ENCODE assay signal across 12 cellular contexts in genomic region chr9:34651286-34651685, GRCh38. TPM values are rescaled to one million over a fixed set of nuclear protein-coding genes. Genes with fewer than 3 reads are reported as not detected.
A peak's percentile ranks its signal among the peaks of the same experiment; 100 is the strongest.
DNase-seq lines count a peak whose midpoint lies in the region; ATAC-seq and TF ChIP-seq lines count a peak whose summit lies in the region.
"Had no signal": no experiment of that assay in that cellular context is flagged by ENCODE, and none has a peak within 500 bp of the region (broad histone marks: within the 10 kb centered on the region; RNA-seq: fewer than 3 reads in every experiment).

No MANE protein-coding gene starts in this region.

- POLR2A ChIA-PET in CD4-positive, alpha-beta memory T cell (lab: Charles Lee; ENCODE audit: partially characterized antibody): interaction anchor here (18.7 to 22.1 kb wide), 2 partner anchors 8 kb away, joined by 484 read pairs; partner anchors contain the start of genes CCL27, GALT, IL11RA and SIGMAR1

- no peak overlapping the region for H3K27ac ChIP-seq in CD4-positive, alpha-beta memory T cell (ENCODE audit: low read depth, low read length)
- peak overlapping the region; percentile 79 to 83 for H3K27ac ChIP-seq in prostate gland
- H3K27ac ChIP-seq: neutrophil had no signal

- peaks cover 37 to 58% of the 10 kb centered on the region in 2 donors for H3K36me3 Mint-ChIP-seq in CD4-positive, alpha-beta memory T cell

- WGBS in prostate gland: 34% methylated on average over 4 of the region's 4 CpGs

- H3K4me1 Mint-ChIP-seq in CD4-positive, alpha-beta memory T cell: peaks cover 39 to 73% (median 46%) of the 10 kb centered on the region in 4 donors

- TF ChIP-seq POLR2A in prostate gland (IDR thresholded peaks at IDR 0.05): no peak

- H3K36me3 ChIP-seq in CD4-positive, alpha-beta memory T cell (ENCODE audit: insufficient read depth, low read length): peaks cover 35% of the 10 kb centered on the region
- peaks cover 15% of the 10 kb centered on the region for H3K36me3 ChIP-seq in adipocyte (ENCODE audit: control insufficient read depth, insufficient read depth, low read length, severe bottlenecking)
- peaks cover 4 to 5% of the 10 kb centered on the region in 2 donors for H3K36me3 ChIP-seq in prostate gland

- no peaks in the 10 kb centered on the region for H3K27me3 ChIP-seq in CD4-positive, alpha-beta memory T cell (ENCODE audit: insufficient read depth, low read length)
- H3K27me3 ChIP-seq in adipocyte (replicated peaks; ENCODE audit: control insufficient read depth, insufficient read depth, low read length): no peaks in the 10 kb centered on the region
- H3K27me3 ChIP-seq in prostate gland (replicated peaks; ENCODE audit: insufficient read depth): no peaks in the 10 kb centered on the region

- no peak overlapping the region for H3K4me3 Mint-ChIP-seq in CD4-positive, alpha-beta memory T cell

- intact Hi-C loops in CD4-positive, alpha-beta memory T cell (cut with micrococcal nuclease): no loop called here
- intact Hi-C loops in prostate gland (cut with DNase I): no loop called here

- H3K4me1 ChIP-seq in CD4-positive, alpha-beta memory T cell (ENCODE audit: insufficient read depth, low read length): peaks cover 45% of the 10 kb centered on the region
- peaks cover 65% of the 10 kb centered on the region for H3K4me1 ChIP-seq in adipocyte (ENCODE audit: control insufficient read depth, insufficient read depth, low read length)
- peaks cover 28% of the 10 kb centered on the region for H3K4me1 ChIP-seq in prostate gland (replicated peaks)

- no peak for ATAC-seq in GM18909 (IDR thresholded peaks at IDR 0.05; ENCODE audit: poor library complexity, unreplicated experiment)
- ATAC-seq in HG03442 (IDR thresholded peaks at IDR 0.05; ENCODE audit: unreplicated experiment): no peak

- H3K9me3 ChIP-seq in CD4-positive, alpha-beta memory T cell (ENCODE audit: control insufficient read depth in 1 of 2, low read length in 2 of 2): no peaks in the 10 kb centered on the region
- no peaks in the 10 kb centered on the region for H3K9me3 ChIP-seq in adipocyte (ENCODE audit: control insufficient read depth, low read length)
- no peaks in the 10 kb centered on the region for H3K9me3 ChIP-seq in prostate gland
- H3K9me3 ChIP-seq: neutrophil had no signal

- no peaks in the 10 kb centered on the region for H3K27me3 Mint-ChIP-seq in CD4-positive, alpha-beta memory T cell

- CTCF ChIA-PET in CD4-positive, alpha-beta memory T cell (lab: Charles Lee; ENCODE audit: partially characterized antibody): interaction anchor here (9.6 to 12.6 kb wide), 2 partner anchors 11 to 16 kb away, joined by 168 to 191 read pairs; partner anchors contain the start of genes CCL27 and SIGMAR1

- no peak for DNase-seq in CD4-positive, alpha-beta memory T cell
- peak; percentile 52 for DNase-seq in adipocyte (ENCODE audit: low read depth)
- DNase-seq in hepatic stellate cell (ENCODE audit: low spot score): peak; percentile 62
- DNase-seq in prostate gland (ENCODE audit: low spot score): no peak
- DNase-seq in NCI-H2196 (lab: John Stamatoyannopoulos, UW; ENCODE audit: unreplicated experiment): no peak
- no peak for DNase-seq in stimulated activated CD4-positive, alpha-beta T cell treated with anti-CD3 and anti-CD28 coated beads, Interleukin-2, amount 100 ng/mL, for 24 hours
- DNase-seq: DND-41 had no signal

- peak overlapping the region in 5 of 7 donors; percentile 22 to 84 (median 51) for H3K27ac Mint-ChIP-seq in CD4-positive, alpha-beta memory T cell

- no peaks in the 10 kb centered on the region for H3K9me3 Mint-ChIP-seq in CD4-positive, alpha-beta memory T cell

- H3K4me3 ChIP-seq in CD4-positive, alpha-beta memory T cell (ENCODE audit: low read length in 2 of 2): no peak overlapping the region
- H3K4me3 ChIP-seq in adipocyte (ENCODE audit: low read length): peak overlapping the region; percentile 81
- H3K4me3 ChIP-seq in prostate gland: peak overlapping the region in 1 of 2 donors; percentile 31

- peak overlapping the region; percentile 85 for H3K9ac ChIP-seq in adipocyte (ENCODE audit: low read length)

- TF ChIP-seq CTCF in prostate gland (IDR thresholded peaks at IDR 0.05): no peak

RNA-seq across cellular contexts. Expression of gene IL11RA, which starts 0.7 kb away (rescaled TPM):
- 100 to 1,000 TPM; 204 to 209 TPM for total RNA-seq in CD4-positive, alpha-beta memory T cell
- 10 to 100 TPM; 13.6 to 18.4 TPM for polyA plus RNA-seq in CD4-positive, alpha-beta memory T cell
- 10 to 100 TPM; 25.8 to 73.5 TPM for total RNA-seq in prostate gland

RNA-seq across cellular contexts. Expression of gene GALT, which starts 4.8 kb away (rescaled TPM):
- total RNA-seq in CD4-positive, alpha-beta memory T cell: 100 to 1,000 TPM; 251 to 261 TPM
- 10 to 100 TPM; 81.9 to 82.9 TPM for polyA plus RNA-seq in CD4-positive, alpha-beta memory T cell
- 10 to 100 TPM; 55.2 to 55.9 TPM for total RNA-seq in prostate gland

RNA-seq across cellular contexts. Expression of gene CCL27, which starts 11.2 kb away (rescaled TPM):
- total RNA-seq in CD4-positive, alpha-beta memory T cell: not detected
- under 1 TPM in 1 of 2 donors, not detected in 1; 0.59 TPM for polyA plus RNA-seq in CD4-positive, alpha-beta memory T cell
- not detected for total RNA-seq in prostate gland
- total RNA-seq: T-helper 1 cell treated with Interleukin-12 subunit alpha and Interleukin-12 subunit beta and Interleukin-4 antibody, amounts not matched to agents 30 ng/mL and 1 ng/mL, for 36 hours had no signal

RNA-seq across cellular contexts. Expression of gene SIGMAR1, which starts 13.7 kb away (rescaled TPM):
- total RNA-seq in CD4-positive, alpha-beta memory T cell: 10 to 100 TPM; 56.1 to 59.5 TPM
- 100 to 1,000 TPM; 126 to 193 TPM for polyA plus RNA-seq in CD4-positive, alpha-beta memory T cell
- total RNA-seq in prostate gland: 100 to 1,000 TPM; 103 to 142 TPM

RNA-seq across cellular contexts. Expression of gene ARID3C, which starts 22.4 kb away (rescaled TPM):
- not detected for total RNA-seq in CD4-positive, alpha-beta memory T cell
- not detected for polyA plus RNA-seq in CD4-positive, alpha-beta memory T cell
- 1 to 10 TPM in 1 of 2 donors, not detected in 1; 1.1 TPM for total RNA-seq in prostate gland
- total RNA-seq: ureter had no signal

Comparison
In these comparisons a context has a peak if more than half of its experiments do, and no peak if none do; other contexts are left out.
1. DNase-seq: peak in adipocyte (single experiment) and hepatic stellate cell (single experiment); none in CD4-positive, alpha-beta memory T cell (0 of 5), prostate gland (single experiment), NCI-H2196 (single experiment) and stimulated activated CD4-positive, alpha-beta T cell treated with anti-CD3 and anti-CD28 coated beads, Interleukin-2, amount 100 ng/mL, for 24 hours (0 of 2).
2. RNA of gene GALT, which starts 4.8 kb away (total RNA-seq): 251 to 261 TPM in CD4-positive, alpha-beta memory T cell; 55.2 to 55.9 TPM in prostate gland; every median in the first group is over 4 times any median in the second.